ENCODE assay signal across 17 cellular contexts in the genomic region with DNA sequence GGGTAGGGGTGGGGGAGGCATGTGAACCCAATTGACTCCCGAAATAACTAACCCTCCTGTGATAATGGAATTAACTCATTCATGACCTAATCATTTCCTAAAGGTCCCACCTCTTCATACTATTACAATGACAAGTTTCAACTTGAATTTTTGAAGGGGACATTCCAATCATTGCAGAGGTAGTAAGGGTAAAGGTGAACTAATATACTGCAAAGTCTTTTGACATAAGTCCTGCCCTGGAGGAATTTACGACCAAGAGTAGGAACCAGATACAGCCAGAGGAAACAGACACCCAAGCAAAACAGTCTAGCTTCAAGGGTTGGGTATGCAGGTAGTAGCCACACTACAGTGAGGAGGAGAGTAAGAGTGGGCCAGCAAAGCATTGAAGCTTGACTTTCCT. TPM values are rescaled to one million over a fixed set of nuclear protein-coding genes. Genes with fewer than 3 reads are reported as not detected.
DNase-seq lines count a peak whose midpoint lies in the region; ATAC-seq and TF ChIP-seq lines count a peak whose summit lies in the region.
"Had no signal": no experiment of that assay in that cellular context is flagged by ENCODE, and none has a peak within 500 bp of the region (broad histone marks: within the 10 kb centered on the region; RNA-seq: fewer than 3 reads in every experiment).

No MANE protein-coding gene starts in this region.

- no peaks in the 10 kb centered on the region for H3K27me3 ChIP-seq in Panc1 (ENCODE audit: control insufficient read depth, insufficient read depth, low read length)
- H3K27me3 ChIP-seq in gastroesophageal sphincter, result no peaks in the 10 kb centered on the region
- H3K27me3 ChIP-seq: left lung, transverse colon had no signal

- POLR2A ChIA-PET in Panc1 (lab: Charles Lee), result no interaction called here

- H3K36me3 ChIP-seq in Panc1 (ENCODE audit: control insufficient read depth, insufficient read depth, low read length) (no peaks in the 10 kb centered on the region; the same call in 1 of the 2 replicates), gastroesophageal sphincter (no peaks in the 10 kb centered on the region)
- H3K36me3 ChIP-seq: left lung, transverse colon had no signal

- TF ChIP-seq POLR2A in gastroesophageal sphincter (IDR thresholded peaks at IDR 0.05), result no peak

- BruUV-seq in Panc1 (replicated peaks; lab: Mats Ljungman, UMichigan), result no TSS peak

- H3K9me3 ChIP-seq in Panc1 (ENCODE audit: control insufficient read depth, insufficient read depth, low read depth, low read length) (no peaks in the 10 kb centered on the region), gastroesophageal sphincter (no peaks in the 10 kb centered on the region)
- H3K9me3 ChIP-seq: left lung, transverse colon had no signal

- H3K4me1 ChIP-seq in Panc1 (ENCODE audit: control insufficient read depth, insufficient read depth, low read length) (peaks cover 18% of the 10 kb centered on the region), gastroesophageal sphincter (peaks cover 5 to 58% (median 18%) of the 10 kb centered on the region in 3 donors)

- TF ChIP-seq EP300 in gastroesophageal sphincter (IDR thresholded peaks at IDR 0.05), result no peak

- WGBS in gastroesophageal sphincter (ENCODE audit: low coverage in 1 of 2), 2 donors, result 64 to 73% methylated on average over 2 of the region's 2 CpGs

- no peak for ATAC-seq in Panc1
- no peak for ATAC-seq in gastroesophageal sphincter
- ATAC-seq: GM23338, left lung had no signal

- peak overlapping the region; percentile 39 for H3K27ac Mint-ChIP-seq in T-helper 1 cell treated with Interleukin-12 subunit alpha and Interleukin-12 subunit beta and Interleukin-4 antibody, amounts not matched to agents 30 μg/mL and 1 μg/mL, for 36 hours

- H3K27ac ChIP-seq in Panc1 (ENCODE audit: low read length), result peak overlapping the region; percentile 85; the same call in 1 of the 2 replicates
- peak overlapping the region; percentile 32 to 97 (median 90) for H3K27ac ChIP-seq in gastroesophageal sphincter

- intact Hi-C loops in Panc1 (cut with micrococcal nuclease; ENCODE audit: unreplicated experiment), result no loop called here

- H3K4me1 Mint-ChIP-seq in T-helper 1 cell treated with Interleukin-12 subunit alpha and Interleukin-12 subunit beta and Interleukin-4 antibody, amounts not matched to agents 30 μg/mL and 1 μg/mL, for 36 hours (ENCODE audit: low read depth), result peaks cover 19% of the 10 kb centered on the region

- no peak overlapping the region for H3K4me3 ChIP-seq in Panc1 (ENCODE audit: low read depth in 2 of 2, low read length in 2 of 2)
- no peak overlapping the region for H3K4me3 ChIP-seq in gastroesophageal sphincter

- in situ Hi-C loops in Panc1 (cut with HindIII; ENCODE audit: low pct_unique_long_range_greater_than_20kb, low sequenced_read_pairs), result no loop called here

- H3K27me3 Mint-ChIP-seq in T-helper 1 cell treated with Interleukin-12 subunit alpha and Interleukin-12 subunit beta and Interleukin-4 antibody, amounts not matched to agents 30 μg/mL and 1 μg/mL, for 36 hours (ENCODE audit: low read depth), result no peaks in the 10 kb centered on the region

- peaks cover 3% of the 10 kb centered on the region for H3K36me3 Mint-ChIP-seq in T-helper 1 cell treated with Interleukin-12 subunit alpha and Interleukin-12 subunit beta and Interleukin-4 antibody, amounts not matched to agents 30 μg/mL and 1 μg/mL, for 36 hours (ENCODE audit: low read depth)

- DNase-seq in T-helper 1 cell, result no peak
- DNase-seq in Panc1 (ENCODE audit: low read depth, low spot score), result no peak
- DNase-seq in renal cortical epithelial cell (ENCODE audit: low read depth), result peak; percentile 77
- no peak for DNase-seq in COLO668 (lab: John Stamatoyannopoulos, UW; ENCODE audit: unreplicated experiment)
- DNase-seq in AG08395 (ENCODE audit: low spot score), result no peak
- DNase-seq in hepatic stellate cell (ENCODE audit: low spot score), result no peak
- DNase-seq: anterior cingulate cortex; effector CD4-positive, alpha-beta T cell; left lung; NCI-H1048; NCI-H446 treated with DMSO at 0.1 percent for 48 hours; RPMI8226; stimulated activated CD4-positive, alpha-beta T cell treated with anti-CD3 and anti-CD28 coated beads, Interleukin-12 subunit alpha, Interleukin-12 subunit beta, amount 100 ng/mL, for 4 hours; transverse colon had no signal

- no peak overlapping the region for H3K4me3 Mint-ChIP-seq in T-helper 1 cell treated with Interleukin-12 subunit alpha and Interleukin-12 subunit beta and Interleukin-4 antibody, amounts not matched to agents 30 μg/mL and 1 μg/mL, for 36 hours

- TF ChIP-seq CTCF in Panc1 (IDR thresholded peaks at IDR 0.05) (no peak), gastroesophageal sphincter (IDR thresholded peaks at IDR 0.05) (no peak)

- no peaks in the 10 kb centered on the region for H3K9me3 Mint-ChIP-seq in T-helper 1 cell treated with Interleukin-12 subunit alpha and Interleukin-12 subunit beta and Interleukin-4 antibody, amounts not matched to agents 30 μg/mL and 1 μg/mL, for 36 hours
- H3K9me3 Mint-ChIP-seq: GM23338 had no signal

- CTCF ChIA-PET in Panc1 (lab: Charles Lee), result no interaction called here

RNA-seq across cellular contexts. Expression of a gene that starts 1.2 kb away (rescaled TPM):
- total RNA-seq in Panc1 (2021; ENCODE audit: unreplicated experiment), result 9.7 TPM
- polyA plus RNA-seq in Panc1 (2012; ENCODE audit: insufficient read length), result 3.2 TPM
- total RNA-seq in gastroesophageal sphincter, result 10 to 100 TPM in 3 of 4 donors, 1 to 10 TPM in 1; 7.7 to 16.7 (median 12.5) TPM
- 10.1 and 13.6 TPM in 2 replicates for total RNA-seq in renal cortical epithelial cell

RNA-seq across cellular contexts. Expression of a gene that starts 39.2 kb away (rescaled TPM):
- 14.0 TPM for total RNA-seq in Panc1 (2021; ENCODE audit: unreplicated experiment)
- 8.1 TPM for polyA plus RNA-seq in Panc1 (2012; ENCODE audit: insufficient read length)
- total RNA-seq in gastroesophageal sphincter, result 10 to 100 TPM in 3 of 4 donors, 1 to 10 TPM in 1; 5.9 to 21.2 (median 18.5) TPM
- 3.1 and 6.9 TPM in 2 replicates for total RNA-seq in renal cortical epithelial cell
